ENCODE assay signal across 1 cellular context in genomic region chr1:47921935-47922415, GRCh38.
TF ChIP-seq lines count a peak whose summit lies in the region.

No MANE protein-coding gene starts in this region.

TF ChIP-seq in K562, 482 proteins besides CTCF, POLR2A, EP300 and RAD21 (continued from another document and continues in another):
- no peak for TF ChIP-seq PBX2 (CRISPR knock-in tag; IDR thresholded peaks at IDR 0.05; ENCODE audit: low read depth)
- TF ChIP-seq PBX2 (tag; conservative IDR thresholded peaks at IDR 0.05; ENCODE audit: low read depth): peak; percentile 72
- TF ChIP-seq PATZ1 (CRISPR knock-in tag; IDR thresholded peaks at IDR 0.05; ENCODE audit: borderline replicate concordance): 0 out of 2 replicates have a peak, but pooled peaks have one; percentile 58
- peak; percentile 82; the same call in 1 of the 2 replicates for TF ChIP-seq FOXJ2 (tag; IDR thresholded peaks at IDR 0.05)
- peak; percentile 68; the same call in 1 of the 2 replicates for TF ChIP-seq SMARCE1 (IDR thresholded peaks at IDR 0.05)
- TF ChIP-seq MEIS2 (IDR thresholded peaks at IDR 0.05; ENCODE audit: partially characterized antibody): peak; percentile 71
- no peak for TF ChIP-seq ZBTB49 (CRISPR knock-in tag; IDR thresholded peaks at IDR 0.05; ENCODE audit: borderline replicate concordance)
- no peak for TF ChIP-seq POLR2AphosphoS5 (IDR thresholded peaks at IDR 0.05; ENCODE audit: control insufficient read depth, insufficient read depth, low read depth, low read length)
- peak; percentile 71; the same call in 1 of the 2 replicates for TF ChIP-seq ZNF589 (CRISPR knock-in tag; IDR thresholded peaks at IDR 0.05; ENCODE audit: low read depth)
- TF ChIP-seq L3MBTL2 (IDR thresholded peaks at IDR 0.05): 0 out of 2 replicates have a peak, but pooled peaks have one; percentile 24
- TF ChIP-seq ZBTB17 (CRISPR knock-in tag; IDR thresholded peaks at IDR 0.05): no peak
- TF ChIP-seq ZC3H8 (IDR thresholded peaks at IDR 0.05): no peak
- peak; percentile 70 for TF ChIP-seq NCOR1 (IDR thresholded peaks at IDR 0.05)
- no peak for TF ChIP-seq ZNF124 (CRISPR knock-in tag; IDR thresholded peaks at IDR 0.05)
- TF ChIP-seq ZNF444 (CRISPR knock-in tag; IDR thresholded peaks at IDR 0.05): peak; percentile 81; the same call in 1 of the 2 replicates
- TF ChIP-seq MLX (CRISPR knock-in tag; conservative IDR thresholded peaks at IDR 0.05): no peak
- peak; percentile 94 for TF ChIP-seq ZFP36 (IDR thresholded peaks at IDR 0.05; ENCODE audit: low read depth, low read length, partially characterized antibody)
- 0 out of 2 replicates have a peak, but pooled peaks have one; percentile 36 for TF ChIP-seq ZNF584 (CRISPR knock-in tag; IDR thresholded peaks at IDR 0.05; ENCODE audit: low read depth)
- TF ChIP-seq FOSL1 (tag; conservative IDR thresholded peaks at IDR 0.05): peak; percentile 89
- TF ChIP-seq DEAF1 (CRISPR knock-in tag; IDR thresholded peaks at IDR 0.05): 0 out of 2 replicates have a peak, but pooled peaks have one; percentile 37
- TF ChIP-seq FOXA3 (CRISPR knock-in tag; conservative IDR thresholded peaks at IDR 0.05 in 1 of 2, IDR thresholded peaks at IDR 0.05 in 1 of 2): peak in 1 of 2 experiments; percentile 88; a peak in 2 of 4 replicates
- peak; percentile 86 for TF ChIP-seq TAL1 (IDR thresholded peaks at IDR 0.05)
- 0 out of 2 replicates have a peak, but pooled peaks have one; percentile 77 for TF ChIP-seq HIVEP1 (CRISPR knock-in tag; IDR thresholded peaks at IDR 0.05)
- no peak for TF ChIP-seq ATF1 (CRISPR knock-in tag; IDR thresholded peaks at IDR 0.05)
- 0 out of 2 replicates have a peak, but pooled peaks have one; percentile 26 for TF ChIP-seq ATF1 (tag; IDR thresholded peaks at IDR 0.05)
- 0 out of 2 replicates have a peak, but pooled peaks have one; percentile 38 for TF ChIP-seq MYC (IDR thresholded peaks at IDR 0.05; ENCODE audit: low read depth, low read length)
- no peak for TF ChIP-seq MYC (CRISPR knock-in tag; IDR thresholded peaks at IDR 0.05; ENCODE audit: borderline replicate concordance, low read depth)
- no peak for TF ChIP-seq SRSF9 (IDR thresholded peaks at IDR 0.05; ENCODE audit: borderline replicate concordance, low read depth, low read length)
- peak; percentile 51 for TF ChIP-seq JUND (IDR thresholded peaks at IDR 0.05; ENCODE audit: borderline replicate concordance, low read depth, low read length)
- TF ChIP-seq JUND (tag; IDR thresholded peaks at IDR 0.05; ENCODE audit: borderline replicate concordance, low read depth, low read length): peak; percentile 52; the same call in 2 of the 3 replicates
- peak; percentile 83 for TF ChIP-seq KLF16 (IDR thresholded peaks at IDR 0.05)
- no peak for TF ChIP-seq ZNF274 (IDR thresholded peaks at IDR 0.05; ENCODE audit: borderline replicate concordance, low read depth, low read length)
- peak; percentile 48; the same call in 1 of the 2 replicates for TF ChIP-seq ELF4 (CRISPR knock-in tag; IDR thresholded peaks at IDR 0.05)
- peak in 1 of 2 experiments; percentile 29; a peak in 1 of 4 replicates for TF ChIP-seq RCOR1 (IDR thresholded peaks at IDR 0.05; ENCODE audit: borderline replicate concordance in 1 of 2, low read depth in 2 of 2, low read length in 2 of 2)
- no peak for TF ChIP-seq GTF2B (IDR thresholded peaks at IDR 0.05; ENCODE audit: extremely low read depth, insufficient read length)
- no peak for TF ChIP-seq ZNF740 (CRISPR knock-in tag; IDR thresholded peaks at IDR 0.05)
- no peak for TF ChIP-seq ZNF740 (tag; IDR thresholded peaks at IDR 0.05)
- TF ChIP-seq CCNT2 (IDR thresholded peaks at IDR 0.05; ENCODE audit: borderline replicate concordance, extremely low read depth, insufficient read length, low read depth, low read length): peak; percentile 67
- TF ChIP-seq ZNF134 (CRISPR knock-in tag; conservative IDR thresholded peaks at IDR 0.05): 0 out of 2 replicates have a peak, but pooled peaks have one; percentile 42
- TF ChIP-seq ZHX1 (conservative IDR thresholded peaks at IDR 0.05; ENCODE audit: low read length): no peak
- peak; percentile 82 for TF ChIP-seq ZNF449 (CRISPR knock-in tag; IDR thresholded peaks at IDR 0.05)
- no peak for TF ChIP-seq CREB1 (IDR thresholded peaks at IDR 0.05)
- TF ChIP-seq CREB1 (CRISPR knock-in tag; IDR thresholded peaks at IDR 0.05): no peak
- no peak for TF ChIP-seq SP2 (IDR thresholded peaks at IDR 0.05; ENCODE audit: extremely low read depth, low read depth, low read length, poor library complexity, severe bottlenecking)
- peak; percentile 93 for TF ChIP-seq TEAD4 (IDR thresholded peaks at IDR 0.05; ENCODE audit: low read length)
- TF ChIP-seq TEAD4 (CRISPR knock-in tag; IDR thresholded peaks at IDR 0.05; ENCODE audit: borderline replicate concordance): no peak
- no peak for TF ChIP-seq TRIM25 (IDR thresholded peaks at IDR 0.05; ENCODE audit: borderline replicate concordance)
- no peak for TF ChIP-seq ZNF707 (CRISPR knock-in tag; conservative IDR thresholded peaks at IDR 0.05)
- peak; percentile 59; the same call in 1 of the 2 replicates for TF ChIP-seq DPF2 (IDR thresholded peaks at IDR 0.05)
